ENCODE assay signal across 29 cellular contexts in the genomic region with DNA sequence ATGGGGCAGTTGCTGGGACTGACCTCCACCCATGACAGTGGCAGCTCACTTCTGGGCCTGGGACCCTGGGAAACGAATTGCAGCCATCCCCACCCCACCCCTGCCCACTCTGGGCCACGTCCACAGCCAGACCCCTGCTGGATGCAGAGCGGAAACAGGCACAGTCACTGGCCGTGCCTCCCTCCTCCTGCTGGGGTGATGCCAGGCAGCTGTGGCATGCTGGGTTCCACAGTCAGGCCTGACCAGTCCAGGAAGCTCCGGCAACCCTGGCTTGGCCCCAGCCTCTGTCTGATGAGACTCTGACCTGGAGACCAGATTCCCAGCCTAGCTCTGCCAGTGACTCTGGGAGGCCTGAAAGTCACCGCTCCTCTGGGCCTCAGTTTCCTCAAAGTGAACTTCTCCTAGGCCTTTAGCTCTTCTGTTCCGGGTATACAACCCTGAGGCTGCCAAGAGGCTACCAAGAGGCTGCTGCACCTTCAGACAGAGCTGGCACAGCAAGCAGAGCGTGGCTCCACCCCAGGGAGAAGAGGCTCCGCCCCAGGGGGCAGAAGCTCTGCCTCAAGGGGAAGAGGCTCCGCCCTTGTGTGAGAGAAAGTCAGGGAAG. TPM values are rescaled to one million over a fixed set of nuclear protein-coding genes. Genes with fewer than 3 reads are reported as not detected.
A peak's percentile ranks its signal among the peaks of the same experiment; 100 is the strongest.
DNase-seq lines count a peak whose midpoint lies in the region; ATAC-seq, FAIRE-seq and TF ChIP-seq lines count a peak whose summit lies in the region.
"Had no signal": no experiment of that assay in that cellular context is flagged by ENCODE, and none has a peak within 500 bp of the region (broad histone marks: within the 10 kb centered on the region; RNA-seq: fewer than 3 reads in every experiment).

No MANE protein-coding gene starts in this region.

- POLR2A ChIA-PET in HCT116 (lab: Charles Lee) = no interaction called here

- peak; percentile 67 for ATAC-seq in HCT116
- ATAC-seq: foreskin keratinocyte; Panc1; stimulated activated naive CD8-positive, alpha-beta T cell treated with anti-CD3 and anti-CD28 coated beads, Interleukin-15, Interleukin-2, amounts not matched to agents 100 U/mL and 50 U/mL, for 24 hours had no signal

- no peaks in the 10 kb centered on the region for H3K9me2 ChIP-seq in HCT116 (ENCODE audit: insufficient read depth)

- no TSS peak for BruUV-seq in HCT116 (replicated peaks; lab: Mats Ljungman, UMichigan)

- H3K79me2 ChIP-seq in HCT116 (ENCODE audit: insufficient read depth, low read length) (peaks cover 73% of the 10 kb centered on the region), osteoblast (ENCODE audit: insufficient read depth, low read length) (no peaks in the 10 kb centered on the region)
- H3K79me2 ChIP-seq: hepatocyte had no signal

- H3K9me3 ChIP-seq in HCT116 (ENCODE audit: control insufficient read depth in 1 of 2, insufficient read depth in 1 of 2, low read depth in 1 of 2, low read length in 2 of 2) (peaks cover 0 to 3% of the 10 kb centered on the region in 2 experiments; a peak in 1 of 4 replicates), osteoblast (ENCODE audit: low read depth, low read length) (no peaks in the 10 kb centered on the region)
- H3K9me3 ChIP-seq: neutrophil, SJSA1 had no signal

- H2AFZ ChIP-seq in HCT116 (ENCODE audit: low read depth, low read length, poor library complexity, severe bottlenecking) = no peak overlapping the region
- H2AFZ ChIP-seq in osteoblast (ENCODE audit: low read length) = no peak overlapping the region
- H2AFZ ChIP-seq: hepatocyte had no signal

- CTCF ChIA-PET in HCT116 (lab: Charles Lee) = no interaction called here

- TF ChIP-seq RAD21 in HCT116 (IDR thresholded peaks at IDR 0.05; ENCODE audit: low read depth) = no peak

- no peak overlapping the region for H3K9ac ChIP-seq in HCT116 (ENCODE audit: low read length)

- H3K36me3 ChIP-seq in HCT116 (ENCODE audit: control insufficient read depth in 1 of 2, insufficient read depth in 2 of 2, low read length in 2 of 2) = no peaks in the 10 kb centered on the region
- H3K36me3 ChIP-seq in osteoblast (ENCODE audit: insufficient read depth, low read length) = no peaks in the 10 kb centered on the region
- H3K36me3 ChIP-seq: neutrophil, SJSA1, tibial artery had no signal

- H3K27ac ChIP-seq in HCT116 (ENCODE audit: low read depth, low read length) (no peak overlapping the region), angular gyrus (ENCODE audit: low read depth, low read length) (peak overlapping the region; percentile 30), osteoblast (ENCODE audit: low read depth, low read length) (no peak overlapping the region)
- H3K27ac ChIP-seq: 22Rv1, foreskin keratinocyte, hepatocyte, neutrophil, SJSA1, tibial artery had no signal

- H4K20me1 ChIP-seq in HCT116 (ENCODE audit: insufficient read depth) (no peaks in the 10 kb centered on the region), osteoblast (ENCODE audit: insufficient read depth, low read length) (no peaks in the 10 kb centered on the region)

- DNase-seq in DMS53 (lab: John Stamatoyannopoulos, UW) (peak; percentile 7), DMS53 treated with DMSO at 0.1 percent for 48 hours (lab: John Stamatoyannopoulos, UW; ENCODE audit: unreplicated experiment) (no peak), HCT116 (ENCODE audit: low read depth, low spot score) (no peak), osteoblast (ENCODE audit: insufficient read length, low spot score, missing footprints) (peak; percentile 65), urothelium cell line (ENCODE audit: low spot score) (no peak), DMS79 treated with DMSO at 0.1 percent for 48 hours (lab: John Stamatoyannopoulos, UW) (no peak), globus pallidus (ENCODE audit: low spot score) (no peak)
- DNase-seq: activated CD4-positive, alpha-beta T cell treated with anti-CD3 and anti-CD28 coated beads for 48 hours; activated naive CD8-positive, alpha-beta T cell treated with anti-CD3 and anti-CD28 coated beads for 36 hours; CD8-positive, alpha-beta memory T cell; cerebellar nuclear complex; erythroblast; foreskin keratinocyte; NCI-H187 treated with DMSO at 0.1 percent for 48 hours; NCI-H345; NK-92 treated with Interleukin-12 subunit alpha and Interleukin-12 subunit beta, amount 100 ng/mL, for 24 hours; stimulated activated CD4-positive, alpha-beta T cell treated with anti-CD3 and anti-CD28 coated beads, Interleukin-4, amount 100 ng/mL, for 1 hour; stimulated activated naive CD8-positive, alpha-beta T cell treated with anti-CD3 and anti-CD28 coated beads, Interleukin-15, Interleukin-2, amounts not matched to agents 100 U/mL and 50 U/mL, for 24 hours had no signal

- peaks cover 5% of the 10 kb centered on the region; the same call in 1 of the 2 replicates for H3K27me3 ChIP-seq in HCT116 (ENCODE audit: insufficient read depth, low read length)
- H3K27me3 ChIP-seq in osteoblast (ENCODE audit: insufficient read depth, low read length) = peaks cover 36% of the 10 kb centered on the region
- H3K27me3 ChIP-seq: hepatocyte had no signal

- TF ChIP-seq CTCF in HCT116 (IDR thresholded peaks at IDR 0.05 in 2 of 3, conservative IDR thresholded peaks at IDR 0.05 in 1 of 3; ENCODE audit: borderline replicate concordance in 1 of 3, insufficient read depth in 1 of 3, low read depth in 2 of 3, low read length in 2 of 3) (no peak), osteoblast (IDR thresholded peaks at IDR 0.05; ENCODE audit: extremely low read depth, low read depth, low read length) (no peak)

- FAIRE-seq in urothelium cell line (lab: Jason Lieb, UNC) = no peak
- FAIRE-seq: GM19239 had no signal

- H3K4me2 ChIP-seq in HCT116 (ENCODE audit: low read length) = no peak overlapping the region
- no peak overlapping the region for H3K4me2 ChIP-seq in osteoblast (ENCODE audit: insufficient read depth, low read length)
- H3K4me2 ChIP-seq: hepatocyte had no signal

- H3K4me1 ChIP-seq in HCT116 (ENCODE audit: control insufficient read depth in 1 of 2, insufficient read depth in 2 of 2, low read length in 2 of 2) (peaks cover 0 to 6% of the 10 kb centered on the region in 2 experiments; a peak in 1 of 4 replicates), osteoblast (ENCODE audit: insufficient read depth, low read length) (no peaks in the 10 kb centered on the region)
- H3K4me1 ChIP-seq: foreskin keratinocyte, SJSA1, tibial artery had no signal

- TF ChIP-seq POLR2A in HCT116 (IDR thresholded peaks at IDR 0.05; ENCODE audit: borderline replicate concordance, extremely low read depth, insufficient read depth, insufficient read length) = no peak

- intact Hi-C loops in HCT116 (cut with micrococcal nuclease) = no loop called here

- H3K4me3 ChIP-seq in HCT116 (replicated peaks in 1 of 2; ENCODE audit: low read depth in 1 of 2, low read length in 2 of 2) (no peak overlapping the region), osteoblast (ENCODE audit: insufficient read depth, low read length) (no peak overlapping the region)
- H3K4me3 ChIP-seq: hepatocyte, SJSA1, tibial artery had no signal

- RAD21 ChIA-PET in HCT116 (lab: Charles Lee; ENCODE audit: low non-redundant PET in 1 of 2, low total read pairs in 2 of 2, uncharacterized antibody in 2 of 2, unreplicated experiment in 2 of 2) = no interaction called here

TF ChIP-seq in HCT116, 20 proteins besides CTCF, POLR2A, EP300 and RAD21 (continues in another document):
- TF ChIP-seq EZH2phosphoT487 (IDR thresholded peaks at IDR 0.05; ENCODE audit: borderline replicate concordance) (no peak), YY1 (IDR thresholded peaks at IDR 0.05; ENCODE audit: extremely low read depth, insufficient replicate concordance, low read depth, low read length) (no peak), REST (IDR thresholded peaks at IDR 0.05; ENCODE audit: low read depth) (no peak), POLR2AphosphoS5 (IDR thresholded peaks at IDR 0.05; ENCODE audit: low read depth, low read length) (no peak)

RNA-seq across cellular contexts. Expression of gene SULT4A1, which starts 8.9 kb away (rescaled TPM):
- 8.4 TPM for total RNA-seq in HCT116 (2021; ENCODE audit: unreplicated experiment)
- polyA plus RNA-seq in HCT116 (2012) = 5.7 and 6.8 TPM in 2 replicates
- total RNA-seq in osteoblast = under 0.01 TPM in 1 of 2 replicates, not detected in the other
- total RNA-seq: CD8-positive, alpha-beta memory T cell; foreskin keratinocyte; lower leg skin; SJSA1; T-helper 1 cell treated with Interleukin-12 subunit alpha and Interleukin-12 subunit beta and Interleukin-4 antibody, amounts not matched to agents 30 ng/mL and 1 ng/mL, for 36 hours had no signal
- polyA plus RNA-seq: CD8-positive, alpha-beta memory T cell; foreskin keratinocyte had no signal

RNA-seq across cellular contexts. Expression of gene PNPLA5, which starts 38.4 kb away (rescaled TPM):
- total RNA-seq in HCT116 (2021; ENCODE audit: unreplicated experiment) (2.9 TPM), osteoblast (not detected in 2 replicates)
- 0.81 and 0.92 TPM in 2 replicates for polyA plus RNA-seq in HCT116 (2012)
- total RNA-seq: activated naive CD8-positive, alpha-beta T cell treated with anti-CD3 and anti-CD28 coated beads for 36 hours; CD8-positive, alpha-beta memory T cell; pulmonary artery endothelial cell; SJSA1; T-helper 1 cell treated with Interleukin-12 subunit alpha and Interleukin-12 subunit beta and Interleukin-4 antibody, amounts not matched to agents 30 ng/mL and 1 ng/mL, for 36 hours had no signal
- polyA plus RNA-seq: CD8-positive, alpha-beta memory T cell had no signal

RNA-seq across cellular contexts. Expression of gene EFCAB6, which starts 41.3 kb away (rescaled TPM):
- total RNA-seq in HCT116 (2021; ENCODE audit: unreplicated experiment) = 0.52 TPM
- polyA plus RNA-seq in HCT116 (2012) = 0.11 and 0.20 TPM in 2 replicates
- total RNA-seq in osteoblast = 1.8 and 2.9 TPM in 2 replicates
- total RNA-seq: T-helper 1 cell treated with Interleukin-12 subunit alpha and Interleukin-12 subunit beta and Interleukin-4 antibody, amounts not matched to agents 30 ng/mL and 1 ng/mL, for 36 hours had no signal

Comparison
In these comparisons a context has a peak if more than half of its experiments do, and no peak if none do; other contexts are left out.
1. DNase-seq: peak in DMS53 (single experiment) and osteoblast (single experiment); none in DMS53 treated with DMSO at 0.1 percent for 48 hours (single experiment), HCT116 (single experiment), urothelium cell line (single experiment), DMS79 treated with DMSO at 0.1 percent for 48 hours (single experiment) and globus pallidus (single experiment).